Comparison of ENCODE assay signal across 8 cellular contexts in the genomic region with DNA sequence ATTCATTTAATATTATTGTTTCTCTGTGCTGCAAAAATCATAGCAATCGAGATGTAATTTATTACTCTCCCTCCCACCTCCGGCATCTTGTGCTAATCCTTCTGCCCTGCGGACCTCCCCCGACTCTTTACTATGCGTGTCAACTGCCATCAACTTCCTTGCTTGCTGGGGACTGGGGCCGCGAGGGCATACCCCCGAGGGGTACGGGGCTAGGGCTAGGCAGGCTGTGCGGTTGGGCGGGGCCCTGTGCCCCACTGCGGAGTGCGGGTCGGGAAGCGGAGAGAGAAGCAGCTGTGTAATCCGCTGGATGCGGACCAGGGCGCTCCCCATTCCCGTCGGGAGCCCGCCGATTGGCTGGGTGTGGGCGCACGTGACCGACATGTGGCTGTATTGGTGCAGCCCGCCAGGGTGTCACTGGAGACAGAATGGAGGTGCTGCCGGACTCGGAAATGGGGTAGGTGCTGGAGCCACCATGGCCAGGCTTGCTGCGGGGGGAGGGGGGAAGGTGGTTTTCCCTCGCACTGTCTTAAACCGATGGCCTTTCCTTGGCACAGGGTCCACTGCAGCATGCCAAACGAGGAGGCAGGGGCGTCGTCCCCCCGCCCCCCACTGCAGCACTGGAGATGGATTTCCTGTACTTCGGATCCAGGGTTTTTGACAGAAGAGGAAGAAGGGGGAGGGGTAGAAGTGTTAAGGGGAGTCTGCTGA. TPM values are rescaled to one million over a fixed set of nuclear protein-coding genes. Genes with fewer than 3 reads are reported as not detected.
DNase-seq lines count a peak whose midpoint lies in the region; ATAC-seq and TF ChIP-seq lines count a peak whose summit lies in the region.

TSS of gene APC (plus strand) at position 414 of the 708 bp plus-strand sequence. CDS start 17,006 bp downstream, outside the sequence.

- no peaks in the 10 kb centered on the region for H3K27me3 Mint-ChIP-seq in neural crest cell (ENCODE audit: low read depth)
- no peaks in the 10 kb centered on the region for H3K27me3 Mint-ChIP-seq in stimulated activated naive CD8-positive, alpha-beta T cell treated with anti-CD3 and anti-CD28 coated beads, Interleukin-15, amount 100 ng/mL, for 72 hours

- H3K27ac ChIP-seq in GM23248 (peak within 1 kb of the TSS; percentile 75), foreskin keratinocyte (peak within 1 kb of the TSS; percentile 44)

- TF ChIP-seq CTCF in foreskin keratinocyte (conservative IDR thresholded peaks at IDR 0.05) (peak; percentile 13), neural crest cell (conservative IDR thresholded peaks at IDR 0.05) (peak; percentile 40)

- peak within 1 kb of the TSS; percentile 98 for H3K4me2 ChIP-seq in GM23248 (ENCODE audit: unreplicated experiment)

- H3K36me3 Mint-ChIP-seq in neural crest cell (ENCODE audit: low read depth), result no peaks in the 10 kb centered on the region

- H3K4me1 ChIP-seq in GM23248 (ENCODE audit: insufficient read depth), result peaks cover 54% of the 10 kb centered on the region
- H3K4me1 ChIP-seq in foreskin keratinocyte, result peaks cover 10% of the 10 kb centered on the region

- H3K9me3 ChIP-seq in GM23248 (ENCODE audit: low read depth), result no peaks in the 10 kb centered on the region

- H3K9ac ChIP-seq in GM23248, result peak within 1 kb of the TSS; percentile 84

- peak within 1 kb of the TSS; percentile 63 for H3K27ac Mint-ChIP-seq in neural crest cell (ENCODE audit: unreplicated experiment)
- H3K27ac Mint-ChIP-seq in stimulated activated naive CD8-positive, alpha-beta T cell treated with anti-CD3 and anti-CD28 coated beads, Interleukin-15, amount 100 ng/mL, for 72 hours, result peak within 1 kb of the TSS; percentile 94

- WGBS in GM23248 (ENCODE audit: low coverage in 1 of 2, low lambda C conversion rate in 2 of 2, missing lambda C conversion rate in 2 of 2), 2 experiments, result 1% methylated on average over 32 to 34 of the region's 36 CpGs

- H3F3A ChIP-seq in GM23248 (ENCODE audit: insufficient read depth), result peaks cover 16% of the 10 kb centered on the region

- H3K4me1 Mint-ChIP-seq in neural crest cell, result peaks cover 24% of the 10 kb centered on the region
- peaks cover 19% of the 10 kb centered on the region for H3K4me1 Mint-ChIP-seq in stimulated activated naive CD8-positive, alpha-beta T cell treated with anti-CD3 and anti-CD28 coated beads, Interleukin-15, amount 100 ng/mL, for 72 hours

- H3K79me2 ChIP-seq in GM23248 (ENCODE audit: insufficient read depth), result peaks cover 85% of the 10 kb centered on the region

- no peaks in the 10 kb centered on the region for H3K9me3 Mint-ChIP-seq in neural crest cell
- H3K9me3 Mint-ChIP-seq in stimulated activated naive CD8-positive, alpha-beta T cell treated with anti-CD3 and anti-CD28 coated beads, Interleukin-15, amount 100 ng/mL, for 72 hours, result no peaks in the 10 kb centered on the region

- H2AFZ ChIP-seq in GM23248, result peak within 1 kb of the TSS; percentile 90

- no peaks in the 10 kb centered on the region for H3K36me3 ChIP-seq in GM23248 (ENCODE audit: low read depth)

- H3K27me3 ChIP-seq in GM23248 (replicated peaks; ENCODE audit: insufficient read depth) (no peaks in the 10 kb centered on the region), foreskin keratinocyte (no peaks in the 10 kb centered on the region)

- peak; percentile 99 for ATAC-seq in foreskin keratinocyte
- ATAC-seq in stimulated activated naive CD8-positive, alpha-beta T cell treated with anti-CD3 and anti-CD28 coated beads, Interleukin-15, amount 100 ng/mL, for 72 hours, result peak; percentile 99

- no peaks in the 10 kb centered on the region for H4K20me1 ChIP-seq in GM23248 (ENCODE audit: insufficient read depth)

- in situ Hi-C loops in GM23248 (cut with MboI), result no loop called here

- peak within 1 kb of the TSS; percentile 98 for H3K4me3 Mint-ChIP-seq in neural crest cell
- H3K4me3 Mint-ChIP-seq in stimulated activated naive CD8-positive, alpha-beta T cell treated with anti-CD3 and anti-CD28 coated beads, Interleukin-15, amount 100 ng/mL, for 72 hours, result peak within 1 kb of the TSS; percentile 96 to 99

- DNase-seq in EH (ENCODE audit: low read depth) (peak; percentile 91), GM23248 (peak; percentile 98), LoVo (ENCODE audit: low spot score) (peak; percentile 90), SIG-M5 treated with dmso at 0.1 percent for 504 hours (lab: John Stamatoyannopoulos, UW; ENCODE audit: unreplicated experiment) (peak; percentile 88), activated gamma-delta T cell treated with Interleukin-2 at 50 U/mL for 16 hours (peak; percentile 68), foreskin keratinocyte (peak; percentile 57 to 75), neural crest cell (ENCODE audit: low read depth, low spot score) (peak; percentile 82)
- DNase-seq in stimulated activated naive CD8-positive, alpha-beta T cell treated with anti-CD3 and anti-CD28 coated beads, Interleukin-15, amount 100 ng/mL, for 72 hours, result peak; percentile 79 to 85

- no peaks in the 10 kb centered on the region for H3K9me2 ChIP-seq in GM23248 (ENCODE audit: insufficient read depth)

- peak within 1 kb of the TSS; percentile 88 for H3K4me3 ChIP-seq in GM23248

RNA-seq across cellular contexts. Expression of gene APC, which starts in this region (rescaled TPM):
- 34.2 and 47.2 TPM in 2 replicates for total RNA-seq in GM23248 (2014; rRNA removed; shearing (Covaris generic))
- polyA plus RNA-seq in GM23248 (2016; fragmentation: Nextera tagmentation; extraction: Ambion mirVana) (17.8 and 18.1 TPM in 2 replicates), foreskin keratinocyte (1.5 and 1.7 TPM in 2 replicates)
- total RNA-seq in foreskin keratinocyte (25.7 and 26.6 TPM in 2 replicates), neural crest cell (48.4 and 52.3 TPM in 2 replicates)

Comparison
In these comparisons a context has a peak if more than half of its experiments do, and no peak if none do; other contexts are left out.
1. Peak in every context shown above with its lines: DNase-seq, ATAC-seq, H3K4me3 ChIP-seq and H3K27ac ChIP-seq.